ENCODE assay signal across 8 cellular contexts in the genomic region with DNA sequence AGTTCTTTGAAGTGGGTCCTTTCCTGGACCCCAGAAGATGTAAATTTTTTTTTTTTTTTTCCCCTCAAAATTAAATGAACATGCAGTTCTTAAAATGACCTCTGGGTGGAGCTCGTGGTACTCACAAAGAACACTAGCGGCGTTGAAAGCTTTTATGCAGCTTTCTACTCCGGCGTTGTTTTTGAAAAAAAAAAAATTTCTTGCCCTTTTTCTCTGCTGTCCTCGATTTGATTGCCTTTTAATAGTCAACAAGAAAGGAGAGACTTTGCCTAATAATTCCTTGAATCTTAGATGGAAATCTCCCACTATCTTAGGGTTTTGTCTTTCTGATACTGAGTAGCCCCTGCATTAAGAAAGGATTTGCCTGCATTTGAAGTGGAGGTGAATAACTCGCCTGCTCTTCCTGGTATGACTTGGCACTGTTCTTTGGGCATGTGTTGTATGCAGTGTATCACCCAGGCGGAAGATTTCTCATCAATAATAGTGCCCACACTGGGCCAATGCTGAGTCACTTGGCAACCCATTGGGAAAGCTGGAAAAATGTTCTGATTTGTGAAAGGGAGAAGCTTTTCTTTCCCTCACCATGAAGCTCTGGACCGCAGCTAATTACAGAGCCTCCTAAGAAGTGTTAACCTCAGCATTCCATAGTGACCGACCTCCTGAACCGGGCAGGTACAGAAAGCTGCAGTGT.
DNase-seq lines count a peak whose midpoint lies in the region; ATAC-seq, FAIRE-seq and TF ChIP-seq lines count a peak whose summit lies in the region.

No MANE protein-coding gene starts in this region.

- H3K27me3 ChIP-seq in breast epithelium, result peaks cover 0 to 17% of the 10 kb centered on the region in 2 donors

- H3K4me3 ChIP-seq in breast epithelium (no peak overlapping the region), kidney (ENCODE audit: low read length in 2 of 2) (no peak overlapping the region)

- H3K4me3 Mint-ChIP-seq in Calu3 (ENCODE audit: low read depth, unreplicated experiment), result peak overlapping the region; percentile 27
- peak overlapping the region in 1 of 2 donors; percentile 26 for H3K4me3 Mint-ChIP-seq in stimulated activated naive CD8-positive, alpha-beta T cell treated with anti-CD3 and anti-CD28 coated beads, Interleukin-15, amount 100 ng/mL, for 72 hours
- no peak overlapping the region for H3K4me3 Mint-ChIP-seq in T-helper 2 cell treated with Interferon-gamma antibody and Interleukin-4, amounts not matched to agents 5 μg/mL and 100 μg/mL, for 36 hours

- peak; percentile 23 for TF ChIP-seq CTCF in Calu3 (IDR thresholded peaks at IDR 0.05; ENCODE audit: unreplicated experiment)
- peak; percentile 49 to 68 (median 53) for TF ChIP-seq CTCF in breast epithelium (IDR thresholded peaks at IDR 0.05)
- peak; percentile 52 for TF ChIP-seq CTCF in kidney (IDR thresholded peaks at IDR 0.05; ENCODE audit: borderline replicate concordance, extremely low read depth, insufficient read depth)

- no peak for TF ChIP-seq POLR2A in breast epithelium (IDR thresholded peaks at IDR 0.05)

- no peaks in the 10 kb centered on the region for H3K9me3 Mint-ChIP-seq in Calu3 (ENCODE audit: low read depth, unreplicated experiment)
- no peaks in the 10 kb centered on the region for H3K9me3 Mint-ChIP-seq in stimulated activated naive CD8-positive, alpha-beta T cell treated with anti-CD3 and anti-CD28 coated beads, Interleukin-15, amount 100 ng/mL, for 72 hours
- no peaks in the 10 kb centered on the region for H3K9me3 Mint-ChIP-seq in T-helper 2 cell treated with Interferon-gamma antibody and Interleukin-4, amounts not matched to agents 5 μg/mL and 100 μg/mL, for 36 hours

- no TSS peak for BruUV-seq in Calu3 (replicated peaks; lab: Mats Ljungman, UMichigan)

- peaks cover 8% of the 10 kb centered on the region for H3K36me3 Mint-ChIP-seq in Calu3 (ENCODE audit: insufficient read depth, unreplicated experiment)
- no peaks in the 10 kb centered on the region for H3K36me3 Mint-ChIP-seq in T-helper 2 cell treated with Interferon-gamma antibody and Interleukin-4, amounts not matched to agents 5 μg/mL and 100 μg/mL, for 36 hours (ENCODE audit: low read depth)

- intact Hi-C loops in Calu3 (cut with micrococcal nuclease; ENCODE audit: unreplicated experiment) (loop anchor here (1.0 to 2.0 kb wide), 4 partner anchors 55 to 612 kb away; no protein-coding TSS in a partner anchor), breast epithelium (cut with DNase I; ENCODE audit: low total_unique reads) (no loop called here), kidney (cut with DNase I) (no loop called here)

- peak; percentile 43 for DNase-seq in Calu3
- DNase-seq in GOT3 (lab: John Stamatoyannopoulos, UW), result peak; percentile 11
- DNase-seq in NCI-H69 (lab: John Stamatoyannopoulos, UW), result peak; percentile 70
- DNase-seq in breast epithelium (ENCODE audit: low spot score in 2 of 2), result peak in 1 of 2 donors; percentile 38
- DNase-seq in kidney, result no peak
- DNase-seq in stimulated activated naive CD8-positive, alpha-beta T cell treated with anti-CD3 and anti-CD28 coated beads, Interleukin-15, amount 100 ng/mL, for 72 hours, result peak in 1 of 2 donors; percentile 19
- no peak for DNase-seq in T-helper 2 cell treated with Interferon-gamma antibody and Interleukin-4, amounts not matched to agents 5 μg/mL and 100 μg/mL, for 36 hours (ENCODE audit: low spot score)

- ATAC-seq in stimulated activated naive CD8-positive, alpha-beta T cell treated with anti-CD3 and anti-CD28 coated beads, Interleukin-15, amount 100 ng/mL, for 72 hours, result peak; percentile 45
- ATAC-seq in HG02852 (IDR thresholded peaks at IDR 0.05; ENCODE audit: unreplicated experiment), result no peak

- H3K27ac Mint-ChIP-seq in Calu3 (ENCODE audit: unreplicated experiment), result peak overlapping the region; percentile 66
- H3K27ac Mint-ChIP-seq in stimulated activated naive CD8-positive, alpha-beta T cell treated with anti-CD3 and anti-CD28 coated beads, Interleukin-15, amount 100 ng/mL, for 72 hours, result no peak overlapping the region
- no peak overlapping the region for H3K27ac Mint-ChIP-seq in T-helper 2 cell treated with Interferon-gamma antibody and Interleukin-4, amounts not matched to agents 5 μg/mL and 100 μg/mL, for 36 hours

- H3K27ac ChIP-seq in breast epithelium, result peak overlapping the region; percentile 66 to 72
- peak overlapping the region in 1 of 2 donors; percentile 28 for H3K27ac ChIP-seq in kidney (ENCODE audit: low read depth in 2 of 2, low read length in 2 of 2)

- no peak overlapping the region for H3K9ac ChIP-seq in kidney (ENCODE audit: low read length in 2 of 2)

- peaks cover 28% of the 10 kb centered on the region for H3K4me1 Mint-ChIP-seq in Calu3 (ENCODE audit: low read depth, unreplicated experiment)
- H3K4me1 Mint-ChIP-seq in stimulated activated naive CD8-positive, alpha-beta T cell treated with anti-CD3 and anti-CD28 coated beads, Interleukin-15, amount 100 ng/mL, for 72 hours, result peaks cover 24% of the 10 kb centered on the region
- H3K4me1 Mint-ChIP-seq in T-helper 2 cell treated with Interferon-gamma antibody and Interleukin-4, amounts not matched to agents 5 μg/mL and 100 μg/mL, for 36 hours (ENCODE audit: low read depth), result peaks cover 3% of the 10 kb centered on the region

- peak; percentile 32 for FAIRE-seq in kidney (lab: Jason Lieb, UNC)

- no peaks in the 10 kb centered on the region for H3K4me1 ChIP-seq in breast epithelium
- no peaks in the 10 kb centered on the region for H3K4me1 ChIP-seq in kidney (ENCODE audit: control insufficient read depth in 1 of 2, insufficient read depth in 1 of 2, low read depth in 1 of 2, low read length in 2 of 2)

- CTCF ChIA-PET in Calu3 (lab: Charles Lee), result interaction anchor here (0.5 to 2.7 kb wide), 12 partner anchors 10 to 1661 kb away, joined by 3 to 22 read pairs (median 6); no protein-coding TSS in a partner anchor

- H3K36me3 ChIP-seq in breast epithelium (no peaks in the 10 kb centered on the region), kidney (ENCODE audit: control insufficient read depth in 1 of 2, insufficient read depth in 2 of 2, low read length in 2 of 2) (no peaks in the 10 kb centered on the region)

- H3K9me3 ChIP-seq in breast epithelium, result no peaks in the 10 kb centered on the region
- H3K9me3 ChIP-seq in kidney (ENCODE audit: control insufficient read depth in 1 of 2, low read length in 2 of 2), result no peaks in the 10 kb centered on the region

- no peaks in the 10 kb centered on the region for H3K27me3 Mint-ChIP-seq in Calu3 (ENCODE audit: unreplicated experiment)
- no peaks in the 10 kb centered on the region for H3K27me3 Mint-ChIP-seq in stimulated activated naive CD8-positive, alpha-beta T cell treated with anti-CD3 and anti-CD28 coated beads, Interleukin-15, amount 100 ng/mL, for 72 hours
- no peaks in the 10 kb centered on the region for H3K27me3 Mint-ChIP-seq in T-helper 2 cell treated with Interferon-gamma antibody and Interleukin-4, amounts not matched to agents 5 μg/mL and 100 μg/mL, for 36 hours (ENCODE audit: low read depth)

Comparison
In these comparisons a context has a peak if more than half of its experiments do, and no peak if none do; other contexts are left out.
1. DNase-seq: peak in Calu3 (single experiment), GOT3 (single experiment) and NCI-H69 (single experiment); none in kidney (single experiment) and T-helper 2 cell treated with Interferon-gamma antibody and Interleukin-4, amounts not matched to agents 5 μg/mL and 100 μg/mL, for 36 hours (single experiment).
2. Peak in every context shown above with its lines, with median percentiles within 50 percentile points of each other: CTCF ChIP-seq.